Comparison of ENCODE assay signal across 16 cellular contexts in the genomic region with DNA sequence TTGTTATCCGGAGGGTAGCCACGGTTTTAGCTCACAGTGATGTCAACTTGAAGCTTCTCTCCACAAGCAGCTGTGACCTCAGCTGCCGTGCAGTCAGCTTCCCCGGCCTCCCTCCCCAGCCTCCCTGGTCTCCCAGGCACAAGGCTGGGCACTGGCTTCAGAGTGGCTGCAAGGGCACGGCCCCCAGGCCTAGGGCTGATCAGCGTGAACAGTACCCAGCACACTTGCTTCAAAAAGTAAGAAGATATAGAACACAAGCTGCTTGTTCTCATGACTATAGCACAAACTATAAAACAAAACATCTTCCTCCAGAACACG.
DNase-seq lines count a peak whose midpoint lies in the region; ATAC-seq, FAIRE-seq and TF ChIP-seq lines count a peak whose summit lies in the region.
"Had no signal": no experiment of that assay in that cellular context is flagged by ENCODE, and none has a peak within 500 bp of the region (broad histone marks: within the 10 kb centered on the region; RNA-seq: fewer than 3 reads in every experiment).

No MANE protein-coding gene starts in this region.

- no peak for ATAC-seq in HG03460 (IDR thresholded peaks at IDR 0.05; ENCODE audit: unreplicated experiment)

- H3K36me3 ChIP-seq in keratinocyte (ENCODE audit: control insufficient read depth in 2 of 2, extremely low read depth in 1 of 2, insufficient read depth in 2 of 2, low read length in 2 of 2) (no peaks in the 10 kb centered on the region), spleen (peaks cover 0 to 5% (median 0%) of the 10 kb centered on the region in 6 donors)
- H3K36me3 ChIP-seq: HAP-1 had no signal

- H3K9ac ChIP-seq in keratinocyte (ENCODE audit: control insufficient read depth, extremely low read depth, insufficient read depth, low read length): no peak overlapping the region

- no peak overlapping the region for H3K27ac Mint-ChIP-seq in activated naive CD8-positive, alpha-beta T cell treated with anti-CD3 and anti-CD28 coated beads for 36 hours
- H3K27ac Mint-ChIP-seq: brain had no signal

- no peak overlapping the region for H2AFZ ChIP-seq in keratinocyte (ENCODE audit: control insufficient read depth, low read length)

- peaks cover 6% of the 10 kb centered on the region for H3K36me3 Mint-ChIP-seq in activated naive CD8-positive, alpha-beta T cell treated with anti-CD3 and anti-CD28 coated beads for 36 hours

- no peaks in the 10 kb centered on the region for H3K27me3 Mint-ChIP-seq in activated naive CD8-positive, alpha-beta T cell treated with anti-CD3 and anti-CD28 coated beads for 36 hours

- H3K79me2 ChIP-seq in keratinocyte (ENCODE audit: control insufficient read depth, insufficient read depth, low read length): no peaks in the 10 kb centered on the region

- CTCF ChIA-PET in AG04450 (lab: Charles Lee): no interaction called here

- peak overlapping the region; percentile 91 for H3K4me2 ChIP-seq in keratinocyte (ENCODE audit: control insufficient read depth, extremely low read depth, insufficient read depth, low read depth, low read length)

- intact Hi-C loops in spleen (cut with DNase I; ENCODE audit: low total_unique reads): no loop called here

- TF ChIP-seq CTCF in AG04450 (IDR thresholded peaks at IDR 0.05; ENCODE audit: low read depth, low read length) (no peak), keratinocyte (optimal IDR thresholded peaks at IDR 0.05 in 1 of 3, IDR thresholded peaks at IDR 0.05 in 1 of 3, conservative IDR thresholded peaks at IDR 0.05 in 1 of 3; ENCODE audit: extremely low read depth in 1 of 3, insufficient read depth in 2 of 3, low read length in 3 of 3) (no peak), spleen (IDR thresholded peaks at IDR 0.05 in 8 of 11, conservative IDR thresholded peaks at IDR 0.05 in 3 of 11) (no peak)

- no peaks in the 10 kb centered on the region for H3K9me3 Mint-ChIP-seq in activated naive CD8-positive, alpha-beta T cell treated with anti-CD3 and anti-CD28 coated beads for 36 hours

- 87 to 91% (median 89%) methylated on average over 7 of the region's 7 CpGs for WGBS in spleen, 5 donors

- FAIRE-seq in keratinocyte (lab: Jason Lieb, UNC): no peak

- H3K4me3 ChIP-seq in AG04450 (ENCODE audit: low read depth, low read length) (no peak overlapping the region), keratinocyte (ENCODE audit: control insufficient read depth in 2 of 3, extremely low read depth in 1 of 3, insufficient read depth in 2 of 3, low read depth in 1 of 3, low read length in 3 of 3) (peak overlapping the region in 1 of 3 experiments; percentile 61), spleen (no peak overlapping the region)
- H3K4me3 ChIP-seq: HAP-1 had no signal

- H3K4me1 ChIP-seq in keratinocyte (ENCODE audit: control insufficient read depth, extremely low read depth, insufficient read depth, low read length) (peaks cover 31% of the 10 kb centered on the region), spleen (no peaks in the 10 kb centered on the region)
- H3K4me1 ChIP-seq: HAP-1 had no signal

- no peak for TF ChIP-seq POLR2A in spleen (IDR thresholded peaks at IDR 0.05)

- H3K4me1 Mint-ChIP-seq in activated naive CD8-positive, alpha-beta T cell treated with anti-CD3 and anti-CD28 coated beads for 36 hours: no peaks in the 10 kb centered on the region

- no peak overlapping the region for H3K4me3 Mint-ChIP-seq in activated naive CD8-positive, alpha-beta T cell treated with anti-CD3 and anti-CD28 coated beads for 36 hours
- H3K4me3 Mint-ChIP-seq: brain had no signal

- H3K9me3 ChIP-seq in AG04450 (ENCODE audit: control insufficient read depth, insufficient read depth, low read length) (peaks cover 10% of the 10 kb centered on the region; the same call in 1 of the 2 replicates), keratinocyte (ENCODE audit: control insufficient read depth, low read depth, low read length) (no peaks in the 10 kb centered on the region), spleen (no peaks in the 10 kb centered on the region)
- H3K9me3 ChIP-seq: HAP-1 had no signal

- H3K27me3 ChIP-seq in AG04450 (ENCODE audit: control insufficient read depth, insufficient read depth, low read length) (no peaks in the 10 kb centered on the region), keratinocyte (ENCODE audit: control insufficient read depth, extremely low read depth, insufficient read depth, low read length) (no peaks in the 10 kb centered on the region), spleen (replicated peaks in 1 of 7) (no peaks in the 10 kb centered on the region)

- POLR2A ChIA-PET in AG04450 (lab: Yijun Ruan, JAX): no interaction called here

- no peaks in the 10 kb centered on the region for H3K9me1 ChIP-seq in keratinocyte (ENCODE audit: control insufficient read depth, extremely low read depth, insufficient read depth, low read length)

- dilution Hi-C loops in keratinocyte (cut with MboI; ENCODE audit: extremely low pct_ligation_motif_present, low sequenced_read_pairs): no loop called here

- H3K27ac ChIP-seq in AG04450 (ENCODE audit: low read depth, low read length) (peak overlapping the region; percentile 90), keratinocyte (ENCODE audit: control insufficient read depth, insufficient read depth, low read length) (no peak overlapping the region), spleen (peak overlapping the region in 5 of 8 donors; percentile 55 to 69 (median 65))

- DNase-seq in AG04450 (ENCODE audit: low read depth, low spot score) (no peak), RKO (ENCODE audit: low spot score) (peak; percentile 16), keratinocyte (ENCODE audit: low read depth, low spot score) (no peak), spleen (no peak), GM19240 (ENCODE audit: insufficient read length, low spot score) (no peak), SK-N-DZ (ENCODE audit: low spot score) (no peak)
- no peak for DNase-seq in activated naive CD8-positive, alpha-beta T cell treated with anti-CD3 and anti-CD28 coated beads for 36 hours
- DNase-seq: activated effector memory CD4-positive, alpha-beta T cell treated with anti-CD3 and anti-CD28 coated beads, Interleukin-2, amount 50 U/mL, for 16 hours; DND-41; midbrain; NCI-H1694; NCI-H446; stimulated activated CD4-positive, alpha-beta T cell treated with anti-CD3 and anti-CD28 coated beads, Interleukin-1b, Interleukin-23, amount 100 ng/mL, for 48 hours had no signal

- no peaks in the 10 kb centered on the region for H4K20me1 ChIP-seq in keratinocyte (ENCODE audit: control insufficient read depth, extremely low read depth, insufficient read depth, low read length)
